8 cellular contexts compared by ENCODE assay signal in the genomic region with DNA sequence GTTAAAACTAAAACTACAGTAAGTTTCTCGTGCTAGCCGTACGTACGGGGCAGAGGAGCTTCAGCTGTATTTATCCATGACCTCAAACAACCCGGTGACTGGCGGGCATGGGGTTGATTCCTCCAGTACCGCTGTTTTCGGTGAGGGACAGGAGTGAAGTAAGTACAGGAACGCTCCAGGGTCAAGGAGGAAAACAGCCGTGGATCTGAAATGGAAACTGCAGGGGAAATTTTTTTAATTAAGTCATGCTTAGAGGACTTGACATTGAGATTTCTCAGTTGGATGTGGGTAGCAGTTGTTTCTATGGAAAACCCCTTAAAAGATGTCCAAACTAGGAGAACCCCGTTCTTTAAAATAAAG. TPM values are rescaled to one million over a fixed set of nuclear protein-coding genes. Genes with fewer than 3 reads are reported as not detected.
A peak's percentile ranks its signal among the peaks of the same experiment; 100 is the strongest.
DNase-seq lines count a peak whose midpoint lies in the region; ATAC-seq and TF ChIP-seq lines count a peak whose summit lies in the region.

No MANE protein-coding gene starts in this region.

- in situ Hi-C loops in GM13976 (cut with MboI; ENCODE audit: low sequenced_read_pairs, unreplicated experiment) = no loop called here

- peak overlapping the region; percentile 73 for H3K9ac ChIP-seq in iPS-18a (ENCODE audit: low read length)

- H3K36me3 ChIP-seq in HEK293 (ENCODE audit: control insufficient read depth in 2 of 2, insufficient read depth in 1 of 2, low read length in 2 of 2) (peaks cover 0 to 10% of the 10 kb centered on the region in 2 experiments; a peak in 1 of 3 replicates), iPS-18a (ENCODE audit: control insufficient read depth, low read depth, low read length) (peaks cover 4% of the 10 kb centered on the region)

- POLR2A ChIA-PET in HEK293 (lab: Yijun Ruan, JAX) = no interaction called here

- H3K27ac ChIP-seq in HEK293 (ENCODE audit: extremely low read depth, low read depth, low read length) (peak overlapping the region; percentile 77; the same call in 1 of the 2 replicates), iPS-18a (ENCODE audit: low read length) (no peak overlapping the region)

- DNase-seq in AG10803 (ENCODE audit: low read depth) = peak; percentile 11
- no peak for DNase-seq in activated naive CD4-positive, alpha-beta T cell treated with anti-CD3 and anti-CD28 coated beads, Interleukin-2, amount 50 U/mL, for 72 hours (ENCODE audit: low spot score in 2 of 2)
- no peak for DNase-seq in posterior vena cava (ENCODE audit: low spot score)
- DNase-seq in NCI-H345 (lab: John Stamatoyannopoulos, UW) = no peak
- DNase-seq in GM13976 (ENCODE audit: low spot score) = no peak

- H3K4me1 Mint-ChIP-seq in stimulated activated memory B cell treated with anti-CD40 and anti-IgM and Interleukin-4, amounts not matched to agents 10 μg/mL and 1 μg/mL and 100 μg/mL, for 72 hours = peaks cover 73% of the 10 kb centered on the region

- H3K36me3 Mint-ChIP-seq in activated naive CD4-positive, alpha-beta T cell treated with anti-CD3 and anti-CD28 coated beads, Interleukin-2, amount 50 U/mL, for 72 hours = peaks cover 17 to 18% of the 10 kb centered on the region in 2 donors
- peaks cover 22% of the 10 kb centered on the region for H3K36me3 Mint-ChIP-seq in stimulated activated memory B cell treated with anti-CD40 and anti-IgM and Interleukin-4, amounts not matched to agents 10 μg/mL and 1 μg/mL and 100 μg/mL, for 72 hours

- H3K4me3 ChIP-seq in AG10803 (ENCODE audit: low read length) = peak overlapping the region; percentile 78
- peak overlapping the region; percentile 63 for H3K4me3 ChIP-seq in HEK293 (ENCODE audit: low read depth, low read length)
- peak overlapping the region; percentile 93 for H3K4me3 ChIP-seq in iPS-18a (ENCODE audit: low read length)

- CTCF ChIA-PET in HEK293 (lab: Yijun Ruan, JAX) = interaction anchor here (0.7 to 1.1 kb wide), 2 partner anchors 12 to 1322 kb away, joined by 3 read pairs; no protein-coding TSS in a partner anchor

- intact Hi-C loops in posterior vena cava (cut with DNase I) = no loop called here

- no peaks in the 10 kb centered on the region for H3K27me3 Mint-ChIP-seq in stimulated activated memory B cell treated with anti-CD40 and anti-IgM and Interleukin-4, amounts not matched to agents 10 μg/mL and 1 μg/mL and 100 μg/mL, for 72 hours

- peak in 1 of 2 donors; percentile 63 for ATAC-seq in activated naive CD4-positive, alpha-beta T cell treated with anti-CD3 and anti-CD28 coated beads, Interleukin-2, amount 50 U/mL, for 72 hours
- ATAC-seq in stimulated activated memory B cell treated with anti-CD40 and anti-IgM and Interleukin-4, amounts not matched to agents 10 μg/mL and 1 μg/mL and 100 μg/mL, for 72 hours = no peak

- peaks cover 9% of the 10 kb centered on the region for H3K27me3 ChIP-seq in iPS-18a (ENCODE audit: control insufficient read depth, insufficient read depth, low read length)

- H3K9me3 Mint-ChIP-seq in activated naive CD4-positive, alpha-beta T cell treated with anti-CD3 and anti-CD28 coated beads, Interleukin-2, amount 50 U/mL, for 72 hours = no peaks in the 10 kb centered on the region
- H3K9me3 Mint-ChIP-seq in stimulated activated memory B cell treated with anti-CD40 and anti-IgM and Interleukin-4, amounts not matched to agents 10 μg/mL and 1 μg/mL and 100 μg/mL, for 72 hours = peaks cover 6% of the 10 kb centered on the region

- H3K4me1 ChIP-seq in HEK293 (ENCODE audit: control insufficient read depth, insufficient read depth, low read length) = peaks cover 15% of the 10 kb centered on the region
- peaks cover 51% of the 10 kb centered on the region for H3K4me1 ChIP-seq in iPS-18a (ENCODE audit: control insufficient read depth, low read depth, low read length)

- H3K4me3 Mint-ChIP-seq in stimulated activated memory B cell treated with anti-CD40 and anti-IgM and Interleukin-4, amounts not matched to agents 10 μg/mL and 1 μg/mL and 100 μg/mL, for 72 hours = peak overlapping the region; percentile 93

- TF ChIP-seq CTCF in AG10803 (conservative IDR thresholded peaks at IDR 0.05; ENCODE audit: low read length) = no peak
- no peak for TF ChIP-seq CTCF in HEK293 (tag by site-specific recombination; IDR thresholded peaks at IDR 0.05)
- no peak for TF ChIP-seq CTCF in GM13976 (IDR thresholded peaks at IDR 0.05; ENCODE audit: borderline replicate concordance, control extremely low read depth, extremely low read depth, insufficient read depth, missing control alignments)

- H3K27ac Mint-ChIP-seq in activated naive CD4-positive, alpha-beta T cell treated with anti-CD3 and anti-CD28 coated beads, Interleukin-2, amount 50 U/mL, for 72 hours = peak overlapping the region; percentile 85 to 88
- peak overlapping the region; percentile 85 for H3K27ac Mint-ChIP-seq in stimulated activated memory B cell treated with anti-CD40 and anti-IgM and Interleukin-4, amounts not matched to agents 10 μg/mL and 1 μg/mL and 100 μg/mL, for 72 hours

- no peaks in the 10 kb centered on the region for H3K9me3 ChIP-seq in HEK293 (ENCODE audit: control insufficient read depth, insufficient read depth, low read depth, low read length)
- no peaks in the 10 kb centered on the region for H3K9me3 ChIP-seq in iPS-18a (ENCODE audit: control insufficient read depth, low read depth, low read length)

TF ChIP-seq in HEK293, 187 proteins besides CTCF, POLR2A, EP300 and RAD21:
- TF ChIP-seq ZNF658 (tag by site-specific recombination; IDR thresholded peaks at IDR 0.05) (no peak), ZNF473 (tag by site-specific recombination; IDR thresholded peaks at IDR 0.05) (no peak), ZNF660 (tag by site-specific recombination; IDR thresholded peaks at IDR 0.05) (no peak), PRDM1 (tag by site-specific recombination; IDR thresholded peaks at IDR 0.05) (0 out of 2 replicates have a peak, but pooled peaks have one; percentile 24)
- TF ChIP-seq, protein P1, sequence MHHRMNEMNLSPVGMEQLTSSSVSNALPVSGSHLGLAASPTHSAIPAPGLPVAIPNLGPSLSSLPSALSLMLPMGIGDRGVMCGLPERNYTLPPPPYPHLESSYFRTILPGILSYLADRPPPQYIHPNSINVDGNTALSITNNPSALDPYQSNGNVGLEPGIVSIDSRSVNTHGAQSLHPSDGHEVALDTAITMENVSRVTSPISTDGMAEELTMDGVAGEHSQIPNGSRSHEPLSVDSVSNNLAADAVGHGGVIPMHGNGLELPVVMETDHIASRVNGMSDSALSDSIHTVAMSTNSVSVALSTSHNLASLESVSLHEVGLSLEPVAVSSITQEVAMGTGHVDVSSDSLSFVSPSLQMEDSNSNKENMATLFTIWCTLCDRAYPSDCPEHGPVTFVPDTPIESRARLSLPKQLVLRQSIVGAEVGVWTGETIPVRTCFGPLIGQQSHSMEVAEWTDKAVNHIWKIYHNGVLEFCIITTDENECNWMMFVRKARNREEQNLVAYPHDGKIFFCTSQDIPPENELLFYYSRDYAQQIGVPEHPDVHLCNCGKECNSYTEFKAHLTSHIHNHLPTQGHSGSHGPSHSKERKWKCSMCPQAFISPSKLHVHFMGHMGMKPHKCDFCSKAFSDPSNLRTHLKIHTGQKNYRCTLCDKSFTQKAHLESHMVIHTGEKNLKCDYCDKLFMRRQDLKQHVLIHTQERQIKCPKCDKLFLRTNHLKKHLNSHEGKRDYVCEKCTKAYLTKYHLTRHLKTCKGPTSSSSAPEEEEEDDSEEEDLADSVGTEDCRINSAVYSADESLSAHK (tag by site-specific recombination; IDR thresholded peaks at IDR 0.05) = no peak

RNA-seq across cellular contexts. Expression of a gene that starts 1.2 kb away (rescaled TPM):
- total RNA-seq in activated naive CD4-positive, alpha-beta T cell treated with anti-CD3 and anti-CD28 coated beads, Interleukin-2, amount 50 U/mL, for 72 hours = 10 to 100 TPM; 10.9 to 18.6 TPM
- total RNA-seq in posterior vena cava = 10 to 100 TPM; 44.1 to 45.0 TPM
